ENCODE assay signal across 25 cellular contexts in genomic region chr19:50983625-50984292, GRCh38. TPM values are rescaled to one million over a fixed set of nuclear protein-coding genes. Genes with fewer than 3 reads are reported as not detected.
DNase-seq lines count a peak whose midpoint lies in the region; ATAC-seq and TF ChIP-seq lines count a peak whose summit lies in the region.
"Had no signal": no experiment of that assay in that cellular context is flagged by ENCODE, and none has a peak within 500 bp of the region (broad histone marks: within the 10 kb centered on the region; RNA-seq: fewer than 3 reads in every experiment).

KLK7 (minus strand) TSS chr19:50983917; CDS start chr19:50982399, 1,518 bp downstream.

- BruUV-seq in Caco-2 (replicated peaks; lab: Mats Ljungman, UMichigan), result no TSS peak

- peaks cover 34% of the 10 kb centered on the region for H3K27me3 Mint-ChIP-seq in activated CD8-positive, alpha-beta T cell treated with anti-CD3 and anti-CD28 coated beads for 36 hours
- peaks cover 21% of the 10 kb centered on the region for H3K27me3 Mint-ChIP-seq in activated CD8-positive, alpha-beta T cell treated with anti-CD3 and anti-CD28 coated beads, Interleukin-2, amount 10 ng/mL, durations not matched to agents 7 days and 5 days (ENCODE audit: low read depth)
- peaks cover 19% of the 10 kb centered on the region for H3K27me3 Mint-ChIP-seq in Caco-2 (ENCODE audit: insufficient read depth, unreplicated experiment)

- peaks cover 2% of the 10 kb centered on the region for H3K27me3 ChIP-seq in kidney epithelial cell (ENCODE audit: control insufficient read depth, insufficient read depth, low read length)
- peaks cover 42% of the 10 kb centered on the region for H3K27me3 ChIP-seq in suprapubic skin
- no peaks in the 10 kb centered on the region for H3K27me3 ChIP-seq in Caco-2 (replicated peaks; ENCODE audit: control insufficient read depth, insufficient read depth, low read length)
- H3K27me3 ChIP-seq: body of pancreas, upper lobe of left lung had no signal

- no peaks in the 10 kb centered on the region for H3K9me3 Mint-ChIP-seq in activated CD8-positive, alpha-beta T cell treated with anti-CD3 and anti-CD28 coated beads for 36 hours
- no peaks in the 10 kb centered on the region for H3K9me3 Mint-ChIP-seq in activated CD8-positive, alpha-beta T cell treated with anti-CD3 and anti-CD28 coated beads, Interleukin-2, amount 10 ng/mL, durations not matched to agents 7 days and 5 days (ENCODE audit: insufficient read depth)
- H3K9me3 Mint-ChIP-seq in Caco-2 (ENCODE audit: unreplicated experiment), result no peaks in the 10 kb centered on the region
- H3K9me3 Mint-ChIP-seq: activated CD4-positive, alpha-beta T cell treated with anti-CD3 and anti-CD28 coated beads, Interleukin-2, amount 10 ng/mL, durations not matched to agents 7 days and 5 days; activated naive CD8-positive, alpha-beta T cell treated with anti-CD3 and anti-CD28 coated beads, Interleukin-2, amount 50 U/mL, for 24 hours; natural killer cell had no signal

- H3K36me3 ChIP-seq in kidney epithelial cell (ENCODE audit: control insufficient read depth, insufficient read depth, low read length) (no peaks in the 10 kb centered on the region), suprapubic skin (no peaks in the 10 kb centered on the region), Caco-2 (ENCODE audit: control insufficient read depth, insufficient read depth, low read length) (no peaks in the 10 kb centered on the region)
- H3K36me3 ChIP-seq: heart left ventricle, stomach, upper lobe of left lung had no signal

- no peak within 1 kb of the TSS for H3K4me3 Mint-ChIP-seq in activated CD8-positive, alpha-beta T cell treated with anti-CD3 and anti-CD28 coated beads for 36 hours
- H3K4me3 Mint-ChIP-seq in activated CD8-positive, alpha-beta T cell treated with anti-CD3 and anti-CD28 coated beads, Interleukin-2, amount 10 ng/mL, durations not matched to agents 7 days and 5 days, result no peak within 1 kb of the TSS
- no peak within 1 kb of the TSS for H3K4me3 Mint-ChIP-seq in Caco-2 (ENCODE audit: unreplicated experiment)
- H3K4me3 Mint-ChIP-seq: activated CD4-positive, alpha-beta T cell treated with anti-CD3 and anti-CD28 coated beads, Interleukin-2, amount 10 ng/mL, durations not matched to agents 7 days and 5 days; activated naive CD8-positive, alpha-beta T cell treated with anti-CD3 and anti-CD28 coated beads, Interleukin-2, amount 50 U/mL, for 24 hours; natural killer cell had no signal

- H3K4me1 ChIP-seq in suprapubic skin (peaks cover 16% of the 10 kb centered on the region), Caco-2 (no peaks in the 10 kb centered on the region)
- H3K4me1 ChIP-seq: body of pancreas, heart left ventricle, stomach, upper lobe of left lung had no signal

- no peak within 1 kb of the TSS for H3K27ac ChIP-seq in suprapubic skin
- H3K27ac ChIP-seq: 22Rv1, body of pancreas, heart left ventricle, stomach, upper lobe of left lung had no signal

- no peak within 1 kb of the TSS for H3K27ac Mint-ChIP-seq in activated CD8-positive, alpha-beta T cell treated with anti-CD3 and anti-CD28 coated beads for 36 hours
- no peak within 1 kb of the TSS for H3K27ac Mint-ChIP-seq in activated CD8-positive, alpha-beta T cell treated with anti-CD3 and anti-CD28 coated beads, Interleukin-2, amount 10 ng/mL, durations not matched to agents 7 days and 5 days
- no peak within 1 kb of the TSS for H3K27ac Mint-ChIP-seq in Caco-2 (ENCODE audit: unreplicated experiment)
- H3K27ac Mint-ChIP-seq: activated CD4-positive, alpha-beta T cell treated with anti-CD3 and anti-CD28 coated beads, Interleukin-2, amount 10 ng/mL, durations not matched to agents 7 days and 5 days; activated naive CD8-positive, alpha-beta T cell treated with anti-CD3 and anti-CD28 coated beads, Interleukin-2, amount 50 U/mL, for 24 hours; natural killer cell had no signal

- H3K36me3 Mint-ChIP-seq in activated CD8-positive, alpha-beta T cell treated with anti-CD3 and anti-CD28 coated beads for 36 hours (ENCODE audit: low read depth), result no peaks in the 10 kb centered on the region
- no peaks in the 10 kb centered on the region for H3K36me3 Mint-ChIP-seq in activated CD8-positive, alpha-beta T cell treated with anti-CD3 and anti-CD28 coated beads, Interleukin-2, amount 10 ng/mL, durations not matched to agents 7 days and 5 days (ENCODE audit: low read depth)
- no peaks in the 10 kb centered on the region for H3K36me3 Mint-ChIP-seq in Caco-2 (ENCODE audit: insufficient read depth, unreplicated experiment)
- H3K36me3 Mint-ChIP-seq: natural killer cell had no signal

- H3K9me3 ChIP-seq in suprapubic skin, result no peaks in the 10 kb centered on the region
- H3K9me3 ChIP-seq in Caco-2, result no peaks in the 10 kb centered on the region
- H3K9me3 ChIP-seq: body of pancreas, stomach, upper lobe of left lung had no signal

- peak within 1 kb of the TSS; percentile 16 for H3K4me3 ChIP-seq in epithelial cell of esophagus (ENCODE audit: low read length)
- peak within 1 kb of the TSS; percentile 5 for H3K4me3 ChIP-seq in kidney epithelial cell (ENCODE audit: low read depth, low read length)
- H3K4me3 ChIP-seq in suprapubic skin, result peak within 1 kb of the TSS; percentile 18
- H3K4me3 ChIP-seq in Caco-2 (ENCODE audit: low read depth, low read length), result no peak within 1 kb of the TSS
- H3K4me3 ChIP-seq: body of pancreas, heart left ventricle, stomach, upper lobe of left lung had no signal

- CTCF ChIA-PET in activated CD8-positive, alpha-beta T cell treated with anti-CD3 and anti-CD28 coated beads for 36 hours (lab: Charles Lee), result no interaction called here
- CTCF ChIA-PET in activated CD8-positive, alpha-beta T cell treated with anti-CD3 and anti-CD28 coated beads, Interleukin-2, amount 10 ng/mL, durations not matched to agents 7 days and 5 days (lab: Charles Lee), result no interaction called here
- CTCF ChIA-PET in Caco-2 (lab: Charles Lee), result no interaction called here

- ATAC-seq in activated CD8-positive, alpha-beta T cell treated with anti-CD3 and anti-CD28 coated beads for 36 hours, result no peak
- ATAC-seq in activated CD8-positive, alpha-beta T cell treated with anti-CD3 and anti-CD28 coated beads, Interleukin-2, amount 10 ng/mL, durations not matched to agents 7 days and 5 days, result no peak
- ATAC-seq in GM21515 (IDR thresholded peaks at IDR 0.05; ENCODE audit: unreplicated experiment), result no peak
- ATAC-seq: activated naive CD8-positive, alpha-beta T cell treated with anti-CD3 and anti-CD28 coated beads, Interleukin-2, amount 50 U/mL, for 24 hours; body of pancreas; heart left ventricle; natural killer cell had no signal

- TF ChIP-seq CTCF in activated CD8-positive, alpha-beta T cell treated with anti-CD3 and anti-CD28 coated beads for 36 hours (IDR thresholded peaks at IDR 0.05), result no peak
- TF ChIP-seq CTCF in epithelial cell of esophagus (IDR thresholded peaks at IDR 0.05; ENCODE audit: insufficient read depth, low read depth, low read length, missing control alignments) (no peak), kidney epithelial cell (IDR thresholded peaks at IDR 0.05; ENCODE audit: insufficient read depth, low read length, poor library complexity, severe bottlenecking) (no peak), suprapubic skin (IDR thresholded peaks at IDR 0.05) (no peak), Caco-2 (IDR thresholded peaks at IDR 0.05; ENCODE audit: insufficient read depth in 1 of 2, low read depth in 1 of 2, low read length in 1 of 2, severe bottlenecking in 1 of 2, unreplicated experiment in 1 of 2) (no peak)

- no peak for TF ChIP-seq POLR2A in suprapubic skin (IDR thresholded peaks at IDR 0.05)

- 11% methylated on average over 21 of the region's 28 CpGs for WGBS in suprapubic skin

- POLR2A ChIA-PET in activated CD8-positive, alpha-beta T cell treated with anti-CD3 and anti-CD28 coated beads for 36 hours (lab: Charles Lee), result no interaction called here
- POLR2A ChIA-PET in activated CD8-positive, alpha-beta T cell treated with anti-CD3 and anti-CD28 coated beads, Interleukin-2, amount 10 ng/mL, durations not matched to agents 7 days and 5 days (lab: Charles Lee), result no interaction called here
- POLR2A ChIA-PET in Caco-2 (lab: Charles Lee), result no interaction called here

- DNase-seq in activated CD8-positive, alpha-beta T cell treated with anti-CD3 and anti-CD28 coated beads for 36 hours, result peak; percentile 8
- DNase-seq in activated CD8-positive, alpha-beta T cell treated with anti-CD3 and anti-CD28 coated beads, Interleukin-2, amount 10 ng/mL, durations not matched to agents 7 days and 5 days, result no peak
- no peak for DNase-seq in epithelial cell of esophagus (ENCODE audit: low read depth)
- no peak for DNase-seq in kidney epithelial cell (ENCODE audit: low read depth)
- DNase-seq in suprapubic skin (ENCODE audit: low spot score in 2 of 2), result no peak
- DNase-seq in DMS 273 (lab: John Stamatoyannopoulos, UW; ENCODE audit: unreplicated experiment), result no peak
- DNase-seq in Caco-2, result no peak
- DNase-seq: activated CD4-positive, alpha-beta T cell treated with anti-CD3 and anti-CD28 coated beads, Interleukin-2, amount 10 ng/mL, durations not matched to agents 7 days and 5 days; activated effector memory CD4-positive, alpha-beta T cell treated with Interleukin-2 at 50 U/mL for 16 hours; activated naive CD8-positive, alpha-beta T cell treated with anti-CD3 and anti-CD28 coated beads, Interleukin-2, amount 50 U/mL, for 24 hours; AML-193; body of pancreas; COR-L47; heart left ventricle; KG1; natural killer cell; NCI-H187 treated with DMSO at 0.1 percent for 48 hours; SIG-M5; stimulated activated CD4-positive, alpha-beta T cell treated with anti-CD3 and anti-CD28 coated beads, Interleukin-2, amount 100 ng/mL, for 48 hours; stomach; upper lobe of left lung had no signal

- intact Hi-C loops in activated CD8-positive, alpha-beta T cell treated with anti-CD3 and anti-CD28 coated beads for 36 hours (cut with micrococcal nuclease), result no loop called here
- intact Hi-C loops in Caco-2 (cut with micrococcal nuclease; ENCODE audit: unreplicated experiment), result no loop called here

- TF ChIP-seq EP300 in suprapubic skin (IDR thresholded peaks at IDR 0.05), result no peak

- no peaks in the 10 kb centered on the region for H3K4me1 Mint-ChIP-seq in activated CD8-positive, alpha-beta T cell treated with anti-CD3 and anti-CD28 coated beads for 36 hours (ENCODE audit: low read depth)
- no peaks in the 10 kb centered on the region for H3K4me1 Mint-ChIP-seq in activated CD8-positive, alpha-beta T cell treated with anti-CD3 and anti-CD28 coated beads, Interleukin-2, amount 10 ng/mL, durations not matched to agents 7 days and 5 days (ENCODE audit: low read depth)
- no peaks in the 10 kb centered on the region for H3K4me1 Mint-ChIP-seq in Caco-2 (ENCODE audit: low read depth, unreplicated experiment)
- H3K4me1 Mint-ChIP-seq: activated CD4-positive, alpha-beta T cell treated with anti-CD3 and anti-CD28 coated beads, Interleukin-2, amount 10 ng/mL, durations not matched to agents 7 days and 5 days; activated naive CD8-positive, alpha-beta T cell treated with anti-CD3 and anti-CD28 coated beads, Interleukin-2, amount 50 U/mL, for 24 hours; natural killer cell had no signal

RNA-seq across cellular contexts. Expression of gene KLK7, which starts in this region (rescaled TPM):
- total RNA-seq in activated CD8-positive, alpha-beta T cell treated with anti-CD3 and anti-CD28 coated beads for 36 hours, result not detected
- total RNA-seq in activated CD8-positive, alpha-beta T cell treated with anti-CD3 and anti-CD28 coated beads, Interleukin-2, amount 10 ng/mL, durations not matched to agents 7 days and 5 days, result not detected
- total RNA-seq in kidney epithelial cell (18.7 and 18.8 TPM in 2 replicates), suprapubic skin (100 to 1,000 TPM in 3 of 4 donors, 10 to 100 TPM in 1; 48.3 to 418 (median 218) TPM), Caco-2 (2022) (not detected in 2 replicates)
- total RNA-seq: activated CD4-positive, alpha-beta T cell treated with anti-CD3 and anti-CD28 coated beads, Interleukin-2, amount 10 ng/mL, durations not matched to agents 7 days and 5 days; natural killer cell; skeletal muscle tissue; stomach; T-helper 1 cell treated with Interleukin-12 subunit alpha and Interleukin-12 subunit beta and Interleukin-4 antibody, amounts not matched to agents 30 ng/mL and 1 ng/mL, for 36 hours had no signal

Comparison
In these comparisons a context has a peak if more than half of its experiments do, and no peak if none do; other contexts are left out.
1. RNA of gene KLK7 (total RNA-seq): 48.3 to 418 TPM in suprapubic skin and 18.7 to 18.8 TPM in kidney epithelial cell; not detected in Caco-2, not detected in activated CD8-positive, alpha-beta T cell treated with anti-CD3 and anti-CD28 coated beads for 36 hours and not detected in activated CD8-positive, alpha-beta T cell treated with anti-CD3 and anti-CD28 coated beads, Interleukin-2, amount 10 ng/mL, durations not matched to agents 7 days and 5 days; every median in the first group is over 10 times any median in the second.
2. Peak in DNase-seq in activated CD8-positive, alpha-beta T cell treated with anti-CD3 and anti-CD28 coated beads for 36 hours; RNA of the gene not detected or under 1 TPM.